1 cellular context compared by ENCODE assay signal in the genomic region with DNA sequence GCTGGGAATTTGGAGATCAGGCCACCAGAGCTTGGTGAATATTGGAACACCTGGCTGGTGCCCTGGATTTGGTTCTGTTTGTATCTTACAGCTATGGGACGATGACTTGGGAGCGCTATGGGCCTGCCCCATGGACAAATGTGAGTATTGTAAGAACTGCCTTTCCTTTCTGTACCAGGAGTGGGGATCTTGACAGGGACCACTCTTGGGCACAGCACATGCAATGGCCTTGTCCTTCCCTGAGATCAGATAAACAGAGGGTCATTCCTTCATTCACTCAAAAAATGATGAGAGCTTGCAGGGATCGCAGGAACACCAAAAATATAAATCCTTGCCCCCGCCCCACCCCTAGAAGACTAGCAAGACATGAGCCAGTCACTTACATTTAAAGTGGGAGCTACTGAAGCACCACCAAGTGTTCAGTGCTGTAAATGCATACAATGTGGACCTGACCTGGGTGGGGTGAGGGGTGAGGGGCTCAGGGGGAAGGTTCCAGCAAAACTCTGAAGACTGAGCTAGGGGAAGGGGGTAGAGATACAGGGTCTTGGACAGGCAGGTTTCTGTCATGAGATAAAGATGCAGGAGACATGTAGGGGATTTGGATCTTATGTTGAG.
TF ChIP-seq lines count a peak whose summit lies in the region.

No MANE protein-coding gene starts in this region.

TF ChIP-seq in IMR-90, 13 proteins besides CTCF, POLR2A, EP300 and RAD21:
- TF ChIP-seq SMC3 (IDR thresholded peaks at IDR 0.05; ENCODE audit: low read depth, low read length) (no peak), MAZ (IDR thresholded peaks at IDR 0.05; ENCODE audit: borderline replicate concordance, low read depth, low read length) (no peak), CEBPB (IDR thresholded peaks at IDR 0.05; ENCODE audit: low read depth, low read length) (no peak), MXI1 (IDR thresholded peaks at IDR 0.05; ENCODE audit: borderline replicate concordance, low read depth, low read length) (no peak), MAFK (IDR thresholded peaks at IDR 0.05; ENCODE audit: low read depth, low read length) (no peak), CHD1 (IDR thresholded peaks at IDR 0.05; ENCODE audit: low read depth, low read length) (no peak), RCOR1 (IDR thresholded peaks at IDR 0.05; ENCODE audit: insufficient replicate concordance, low read length) (no peak)
- TF ChIP-seq, protein P1, sequence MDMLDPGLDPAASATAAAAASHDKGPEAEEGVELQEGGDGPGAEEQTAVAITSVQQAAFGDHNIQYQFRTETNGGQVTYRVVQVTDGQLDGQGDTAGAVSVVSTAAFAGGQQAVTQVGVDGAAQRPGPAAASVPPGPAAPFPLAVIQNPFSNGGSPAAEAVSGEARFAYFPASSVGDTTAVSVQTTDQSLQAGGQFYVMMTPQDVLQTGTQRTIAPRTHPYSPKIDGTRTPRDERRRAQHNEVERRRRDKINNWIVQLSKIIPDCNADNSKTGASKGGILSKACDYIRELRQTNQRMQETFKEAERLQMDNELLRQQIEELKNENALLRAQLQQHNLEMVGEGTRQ (IDR thresholded peaks at IDR 0.05; ENCODE audit: low read depth, low read length), result no peak
